8 cellular contexts compared by ENCODE assay signal in genomic region chr6:30597315-30598144, GRCh38. TPM values are rescaled to one million over a fixed set of nuclear protein-coding genes. Genes with fewer than 3 reads are reported as not detected.
DNase-seq lines count a peak whose midpoint lies in the region; ATAC-seq and TF ChIP-seq lines count a peak whose summit lies in the region.
"Not testable (repeated sequence)": the region's sequence is repeated elsewhere in the genome, so short reads cannot be mapped to it uniquely, and the experiment has no call there.

No MANE protein-coding gene starts in this region.

- not testable (repeated sequence) for H3K4me3 Mint-ChIP-seq in natural killer cell

- peak; percentile 82 for TF ChIP-seq CTCF in natural killer cell (IDR thresholded peaks at IDR 0.05)

- not testable (repeated sequence) for H3K27me3 ChIP-seq in H7 (ENCODE audit: control insufficient read depth, insufficient read depth, low read length)

- H3K4me1 Mint-ChIP-seq in natural killer cell: peaks cover 24 to 28% of the 10 kb centered on the region in 2 donors

- H3K36me3 Mint-ChIP-seq in natural killer cell: not testable (repeated sequence)

- H3K27ac Mint-ChIP-seq in natural killer cell: peak overlapping the region; percentile 66 to 81

- peak; percentile 78 to 93 (median 85) for ATAC-seq in natural killer cell

- in situ Hi-C loops in Caki2 (cut with HindIII; ENCODE audit: low pct_unique_long_range_greater_than_20kb, low sequenced_read_pairs): not testable (repeated sequence)

- H3K27me3 Mint-ChIP-seq in natural killer cell (ENCODE audit: low read depth in 2 of 2): not testable (repeated sequence)

- DNase-seq in Caki2 (ENCODE audit: low read depth): peak; percentile 54
- peak; percentile 81 for DNase-seq in H7
- DNase-seq in NCI-H2029 treated with DMSO at 0.1 percent for 48 hours (lab: John Stamatoyannopoulos, UW): peak; percentile 25
- peak; percentile 45 to 79 (median 68) for DNase-seq in T-helper 1 cell
- DNase-seq in activated naive CD4-positive, alpha-beta T cell treated with Interleukin-2 at 50 U/mL for 16 hours: peak; percentile 80
- DNase-seq in fibroblast of the conjunctiva (ENCODE audit: low read depth): peak; percentile 63
- DNase-seq in natural killer cell: peak; percentile 74
- DNase-seq in stimulated activated CD8-positive, alpha-beta memory T cell treated with anti-CD3 and anti-CD28 coated beads, Interleukin-4, amount 100 ng/mL, for 1 hour (ENCODE audit: low read depth in 2 of 2, low spot score in 1 of 2): peak; percentile 62 to 63

- peaks cover 14% of the 10 kb centered on the region for H3K36me3 ChIP-seq in H7 (replicated peaks; ENCODE audit: control insufficient read depth, insufficient read depth, low read length)

- intact Hi-C loops in natural killer cell (cut with micrococcal nuclease): loop anchor here (1.0 kb wide), 2 partner anchors 56 to 114 kb away; no protein-coding TSS in a partner anchor

- H3K9me3 Mint-ChIP-seq in natural killer cell: not testable (repeated sequence)

- not testable (repeated sequence) for H3K4me3 ChIP-seq in H7 (ENCODE audit: insufficient read depth, low read depth, low read length)

RNA-seq across cellular contexts. Expression of gene PPP1R10, which starts 19.5 kb away (rescaled TPM):
- 6.9 and 10.8 TPM in 2 replicates for total RNA-seq in Caki2 (2014; rRNA removed; shearing (Covaris generic); ENCODE audit: low replicate concordance)
- total RNA-seq in H7 (2014; rRNA removed; shearing (Covaris generic)): 47.3 and 62.3 TPM in 2 replicates
- 100 to 1,000 TPM; 151 to 222 (median 174) TPM for total RNA-seq in natural killer cell

RNA-seq across cellular contexts. Expression of gene MRPS18B, which starts 20.1 kb away (rescaled TPM):
- 47.9 and 61.1 TPM in 2 replicates for total RNA-seq in Caki2 (2014; rRNA removed; shearing (Covaris generic); ENCODE audit: low replicate concordance)
- 112 and 121 TPM in 2 replicates for total RNA-seq in H7 (2014; rRNA removed; shearing (Covaris generic))
- 10 to 100 TPM; 14.2 to 19.9 (median 16.6) TPM for total RNA-seq in natural killer cell

RNA-seq across cellular contexts. Expression of gene ABCF1, which starts 26.3 kb away (rescaled TPM):
- total RNA-seq in Caki2 (2014; rRNA removed; shearing (Covaris generic); ENCODE audit: low replicate concordance): 29.5 and 30.5 TPM in 2 replicates
- total RNA-seq in H7 (2014; rRNA removed; shearing (Covaris generic)): 52.1 and 55.7 TPM in 2 replicates
- 100 to 1,000 TPM in 2 of 3 donors, 10 to 100 TPM in 1; 91.4 to 138 (median 138) TPM for total RNA-seq in natural killer cell

RNA-seq across cellular contexts. Expression of gene ATAT1, which starts 29.1 kb away (rescaled TPM):
- total RNA-seq in Caki2 (2014; rRNA removed; shearing (Covaris generic); ENCODE audit: low replicate concordance): 1.3 and 4.6 TPM in 2 replicates
- total RNA-seq in H7 (2014; rRNA removed; shearing (Covaris generic)): 11.7 and 13.1 TPM in 2 replicates
- 10 to 100 TPM in 1 of 3 donors, 1 to 10 TPM in 2; 8.1 to 10.8 (median 8.9) TPM for total RNA-seq in natural killer cell

RNA-seq across cellular contexts. Expression of gene PRR3, which starts 40.4 kb away (rescaled TPM):
- total RNA-seq in Caki2 (2014; rRNA removed; shearing (Covaris generic); ENCODE audit: low replicate concordance): 12.7 TPM in 1 of 2 replicates, not detected in the other
- 14.3 and 14.7 TPM in 2 replicates for total RNA-seq in H7 (2014; rRNA removed; shearing (Covaris generic))
- 10 to 100 TPM in 2 of 3 donors, 1 to 10 TPM in 1; 9.5 to 14.8 (median 13.9) TPM for total RNA-seq in natural killer cell

Comparison
In these comparisons a context has a peak if more than half of its experiments do, and no peak if none do; other contexts are left out.
1. DNase-seq: peak in every context shown above with its lines; median percentile 81 in H7; 80 in activated naive CD4-positive, alpha-beta T cell treated with Interleukin-2 at 50 U/mL for 16 hours; 74 in natural killer cell; 68 in T-helper 1 cell; 63 in fibroblast of the conjunctiva; 62 in stimulated activated CD8-positive, alpha-beta memory T cell treated with anti-CD3 and anti-CD28 coated beads, Interleukin-4, amount 100 ng/mL, for 1 hour; 54 in Caki2; 25 in NCI-H2029 treated with DMSO at 0.1 percent for 48 hours.